Comparison of ENCODE assay signal across 9 cellular contexts in the genomic region with DNA sequence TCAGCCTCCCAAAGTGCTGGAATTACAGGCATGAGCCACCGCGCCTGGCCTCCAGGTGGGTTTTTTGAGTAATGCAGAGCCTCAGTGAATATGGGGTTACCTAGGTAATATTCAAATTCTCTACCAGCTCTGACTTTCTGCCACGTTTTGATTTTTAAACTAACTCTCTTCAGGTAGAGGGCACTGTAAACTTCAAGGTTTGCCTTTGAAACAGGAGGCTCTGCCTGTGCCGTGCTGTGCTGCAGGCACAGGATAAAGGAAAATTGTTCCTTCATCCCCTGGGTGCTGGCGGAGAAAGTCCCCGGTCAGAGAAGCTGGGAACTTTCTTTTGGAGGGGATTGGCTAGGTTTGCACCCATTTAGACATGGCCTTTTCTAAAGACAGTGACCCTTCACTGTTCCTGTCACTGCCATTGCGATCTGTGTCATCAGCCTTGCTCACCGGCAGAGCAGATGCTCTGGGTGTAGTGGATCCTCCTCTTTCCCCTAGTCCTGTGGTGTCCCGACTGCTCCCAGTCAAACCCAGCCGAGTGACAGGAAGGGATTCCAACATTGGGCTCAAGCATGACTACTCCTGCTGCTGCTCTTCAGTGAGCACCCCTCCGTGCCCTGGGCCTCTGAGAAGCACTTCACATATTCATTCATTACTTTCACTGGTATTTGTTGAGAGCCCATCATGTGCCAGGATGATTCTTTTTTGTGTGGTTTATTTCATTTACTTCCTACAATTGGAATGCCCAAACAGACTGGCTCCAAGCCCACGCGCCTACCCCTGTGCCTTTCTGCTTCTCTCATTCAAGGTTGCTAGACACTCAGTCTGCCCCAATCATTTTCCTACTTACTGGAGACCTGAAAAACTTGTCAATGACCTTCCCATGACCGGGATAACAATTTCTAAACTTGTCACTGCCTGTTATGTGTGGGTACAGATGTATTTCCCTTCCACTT.
DNase-seq lines count a peak whose midpoint lies in the region; ATAC-seq and TF ChIP-seq lines count a peak whose summit lies in the region.
"Had no signal": no experiment of that assay in that cellular context is flagged by ENCODE, and none has a peak within 500 bp of the region (broad histone marks: within the 10 kb centered on the region; RNA-seq: fewer than 3 reads in every experiment).

No MANE protein-coding gene starts in this region.

- intact Hi-C loops in natural killer cell (cut with micrococcal nuclease), result no loop called here
- intact Hi-C loops in esophagus muscularis mucosa (cut with DNase I), result no loop called here

- H3K27ac Mint-ChIP-seq in natural killer cell treated with Interleukin-12 subunit alpha and Interleukin-12 subunit beta and Interleukin-15 and Interleukin-18, amount 100 ng/mL, for 72 hours, result peak overlapping the region in 1 of 2 donors; percentile 21
- no peak overlapping the region for H3K27ac Mint-ChIP-seq in natural killer cell
- H3K27ac Mint-ChIP-seq: CD8-positive, alpha-beta T cell had no signal

- 73% methylated on average over 11 of the region's 14 CpGs for WGBS in SK-N-SH (ENCODE audit: low lambda C conversion rate)
- 86% methylated on average over 13 of the region's 14 CpGs for WGBS in esophagus muscularis mucosa

- H3F3A ChIP-seq in SK-N-SH (replicated peaks; ENCODE audit: insufficient read depth), result peaks cover 27% of the 10 kb centered on the region

- H3K9me3 ChIP-seq in SK-N-SH (no peaks in the 10 kb centered on the region), esophagus muscularis mucosa (no peaks in the 10 kb centered on the region)

- peak overlapping the region; percentile 26; the same call in 1 of the 2 replicates for H2AFZ ChIP-seq in SK-N-SH (ENCODE audit: low read depth)

- H3K4me3 Mint-ChIP-seq in natural killer cell treated with Interleukin-12 subunit alpha and Interleukin-12 subunit beta and Interleukin-15 and Interleukin-18, amount 100 ng/mL, for 72 hours, result peak overlapping the region; percentile 48
- H3K4me3 Mint-ChIP-seq in natural killer cell, result no peak overlapping the region

- no peak for TF ChIP-seq RAD21 in SK-N-SH (IDR thresholded peaks at IDR 0.05; ENCODE audit: low read length)

- no peak for TF ChIP-seq CTCF in natural killer cell (IDR thresholded peaks at IDR 0.05)
- no peak for TF ChIP-seq CTCF in SK-N-SH (IDR thresholded peaks at IDR 0.05)
- TF ChIP-seq CTCF in esophagus muscularis mucosa (IDR thresholded peaks at IDR 0.05), result no peak

- no peaks in the 10 kb centered on the region for H4K20me1 ChIP-seq in SK-N-SH (ENCODE audit: insufficient read depth)

- TF ChIP-seq POLR2A in esophagus muscularis mucosa (IDR thresholded peaks at IDR 0.05; ENCODE audit: low read depth), result no peak

- CTCF ChIA-PET in SK-N-SH (lab: Yijun Ruan, JAX), result no interaction called here

- ATAC-seq in natural killer cell treated with Interleukin-12 subunit alpha and Interleukin-12 subunit beta and Interleukin-15 and Interleukin-18, amount 100 ng/mL, for 72 hours, result no peak
- no peak for ATAC-seq in natural killer cell
- ATAC-seq: CD8-positive, alpha-beta T cell had no signal

- no peaks in the 10 kb centered on the region for H3K36me3 Mint-ChIP-seq in natural killer cell treated with Interleukin-12 subunit alpha and Interleukin-12 subunit beta and Interleukin-15 and Interleukin-18, amount 100 ng/mL, for 72 hours
- no peaks in the 10 kb centered on the region for H3K36me3 Mint-ChIP-seq in natural killer cell
- H3K36me3 Mint-ChIP-seq: CD8-positive, alpha-beta T cell had no signal

- no peaks in the 10 kb centered on the region for H3K36me3 ChIP-seq in SK-N-SH (replicated peaks in 1 of 2; ENCODE audit: control insufficient read depth in 1 of 2, insufficient read depth in 2 of 2, low read length in 1 of 2)
- H3K36me3 ChIP-seq in esophagus muscularis mucosa, result no peaks in the 10 kb centered on the region

- peaks cover 33 to 34% of the 10 kb centered on the region in 2 donors for H3K27me3 Mint-ChIP-seq in natural killer cell treated with Interleukin-12 subunit alpha and Interleukin-12 subunit beta and Interleukin-15 and Interleukin-18, amount 100 ng/mL, for 72 hours
- H3K27me3 Mint-ChIP-seq in natural killer cell (ENCODE audit: low read depth in 2 of 2), result peaks cover 11 to 16% of the 10 kb centered on the region in 2 donors

- peak overlapping the region; percentile 86 for H3K9ac ChIP-seq in SK-N-SH

- peak overlapping the region; percentile 79 to 100 for H3K27ac ChIP-seq in SK-N-SH (ENCODE audit: low read depth in 2 of 2, low read length in 1 of 2)
- H3K27ac ChIP-seq in esophagus muscularis mucosa (replicated peaks in 1 of 4), result no peak overlapping the region

- DNase-seq in natural killer cell treated with Interleukin-12 subunit alpha and Interleukin-12 subunit beta and Interleukin-15 and Interleukin-18, amount 100 ng/mL, for 72 hours (ENCODE audit: low spot score), result no peak
- DNase-seq in natural killer cell (no peak), SK-N-SH (no peak), esophagus muscularis mucosa (ENCODE audit: extremely low spot score) (peak; percentile 68), ureter (ENCODE audit: low spot score) (peak; percentile 47), Kasumi-1 (lab: John Stamatoyannopoulos, UW) (no peak), cerebellum (ENCODE audit: low spot score) (no peak), 8988T (no peak)
- DNase-seq: CD8-positive, alpha-beta T cell had no signal

- TF ChIP-seq EP300 in SK-N-SH (IDR thresholded peaks at IDR 0.05; ENCODE audit: borderline replicate concordance in 1 of 2, low read depth in 1 of 2, low read length in 1 of 2), result no peak
- TF ChIP-seq EP300 in esophagus muscularis mucosa (IDR thresholded peaks at IDR 0.05), result no peak

- H3K79me2 ChIP-seq in SK-N-SH (ENCODE audit: insufficient read depth), result no peaks in the 10 kb centered on the region

- H3K9me3 Mint-ChIP-seq in natural killer cell treated with Interleukin-12 subunit alpha and Interleukin-12 subunit beta and Interleukin-15 and Interleukin-18, amount 100 ng/mL, for 72 hours, result no peaks in the 10 kb centered on the region
- no peaks in the 10 kb centered on the region for H3K9me3 Mint-ChIP-seq in natural killer cell
- H3K9me3 Mint-ChIP-seq: CD8-positive, alpha-beta T cell had no signal

- peaks cover 9 to 15% of the 10 kb centered on the region in 2 donors for H3K4me1 Mint-ChIP-seq in natural killer cell treated with Interleukin-12 subunit alpha and Interleukin-12 subunit beta and Interleukin-15 and Interleukin-18, amount 100 ng/mL, for 72 hours (ENCODE audit: low read depth in 2 of 2)
- no peaks in the 10 kb centered on the region for H3K4me1 Mint-ChIP-seq in natural killer cell

- H3K27me3 ChIP-seq in SK-N-SH (ENCODE audit: insufficient read depth) (no peaks in the 10 kb centered on the region), esophagus muscularis mucosa (no peaks in the 10 kb centered on the region)

- peaks cover 0 to 38% of the 10 kb centered on the region in 2 experiments; a peak in 2 of 4 replicates for H3K4me1 ChIP-seq in SK-N-SH (ENCODE audit: control insufficient read depth in 1 of 2, insufficient read depth in 2 of 2, low read depth in 1 of 2, low read length in 1 of 2)
- H3K4me1 ChIP-seq in esophagus muscularis mucosa, result peaks cover 0 to 18% (median 5%) of the 10 kb centered on the region in 4 donors

- peak overlapping the region; percentile 62 for H3K4me2 ChIP-seq in SK-N-SH

- no peaks in the 10 kb centered on the region for H3K9me2 ChIP-seq in SK-N-SH

- POLR2A ChIA-PET in SK-N-SH (lab: Yijun Ruan, JAX), result no interaction called here

- H3K4me3 ChIP-seq in SK-N-SH (ENCODE audit: low read depth in 2 of 2, low read length in 1 of 2) (no peak overlapping the region), esophagus muscularis mucosa (no peak overlapping the region)

TF ChIP-seq in SK-N-SH, 30 proteins besides CTCF, POLR2A, EP300 and RAD21:
- TF ChIP-seq RFX5 (IDR thresholded peaks at IDR 0.05; ENCODE audit: low read length), result no peak
- TF ChIP-seq YY1 (IDR thresholded peaks at IDR 0.05; ENCODE audit: low read depth), result no peak
- no peak for TF ChIP-seq MXI1 (IDR thresholded peaks at IDR 0.05; ENCODE audit: low read depth, low read length)
- TF ChIP-seq NFIC (IDR thresholded peaks at IDR 0.05; ENCODE audit: borderline replicate concordance), result peak; percentile 25; the same call in 1 of the 2 replicates
- TF ChIP-seq FOXJ3 (CRISPR knock-in tag; IDR thresholded peaks at IDR 0.05), result no peak
- no peak for TF ChIP-seq TAF1 (IDR thresholded peaks at IDR 0.05; ENCODE audit: borderline replicate concordance, low read depth, low read length)
- TF ChIP-seq, protein P1, sequence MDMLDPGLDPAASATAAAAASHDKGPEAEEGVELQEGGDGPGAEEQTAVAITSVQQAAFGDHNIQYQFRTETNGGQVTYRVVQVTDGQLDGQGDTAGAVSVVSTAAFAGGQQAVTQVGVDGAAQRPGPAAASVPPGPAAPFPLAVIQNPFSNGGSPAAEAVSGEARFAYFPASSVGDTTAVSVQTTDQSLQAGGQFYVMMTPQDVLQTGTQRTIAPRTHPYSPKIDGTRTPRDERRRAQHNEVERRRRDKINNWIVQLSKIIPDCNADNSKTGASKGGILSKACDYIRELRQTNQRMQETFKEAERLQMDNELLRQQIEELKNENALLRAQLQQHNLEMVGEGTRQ (IDR thresholded peaks at IDR 0.05; ENCODE audit: borderline replicate concordance, low read depth, low read length), result no peak

Comparison
In these comparisons a context has a peak if more than half of its experiments do, and no peak if none do; other contexts are left out.
1. DNase-seq: peak in esophagus muscularis mucosa (single experiment) and ureter (single experiment); none in natural killer cell treated with Interleukin-12 subunit alpha and Interleukin-12 subunit beta and Interleukin-15 and Interleukin-18, amount 100 ng/mL, for 72 hours (single experiment), natural killer cell (single experiment), SK-N-SH (single experiment), Kasumi-1 (0 of 2), cerebellum (single experiment) and 8988T (single experiment).
2. H3K27ac ChIP-seq: peak in SK-N-SH (2 of 2); none in esophagus muscularis mucosa (0 of 4).